Comparison of ENCODE assay signal across 14 cellular contexts in the genomic region with DNA sequence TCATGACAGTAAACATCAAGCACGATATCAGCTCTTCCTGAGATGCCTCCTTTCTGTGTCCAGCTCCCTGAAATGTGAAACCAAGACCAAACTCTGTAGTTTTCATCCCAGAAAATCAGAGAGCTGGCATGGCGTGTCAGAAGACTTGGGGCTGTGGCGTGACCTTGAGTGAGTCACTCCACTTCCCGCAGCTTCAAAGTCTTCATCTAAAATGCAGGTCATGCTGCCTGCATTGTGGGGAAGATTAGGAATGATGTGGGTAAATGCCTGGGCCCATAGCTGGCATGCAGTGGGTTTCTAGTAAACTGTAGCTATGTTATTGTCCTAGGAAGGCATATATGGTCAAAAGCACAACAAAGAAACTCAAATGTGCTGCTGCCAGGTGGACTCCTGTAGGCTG. TPM values are rescaled to one million over a fixed set of nuclear protein-coding genes. Genes with fewer than 3 reads are reported as not detected.
A peak's percentile ranks its signal among the peaks of the same experiment; 100 is the strongest.
DNase-seq lines count a peak whose midpoint lies in the region; ATAC-seq and TF ChIP-seq lines count a peak whose summit lies in the region.
"Had no signal": no experiment of that assay in that cellular context is flagged by ENCODE, and none has a peak within 500 bp of the region (broad histone marks: within the 10 kb centered on the region; RNA-seq: fewer than 3 reads in every experiment).

No MANE protein-coding gene starts in this region.

- no peaks in the 10 kb centered on the region for H3K27me3 ChIP-seq in kidney epithelial cell (ENCODE audit: control insufficient read depth, insufficient read depth, low read length)

- TF ChIP-seq CTCF in kidney epithelial cell (IDR thresholded peaks at IDR 0.05; ENCODE audit: insufficient read depth, low read length, poor library complexity, severe bottlenecking) (no peak), GM10266 (IDR thresholded peaks at IDR 0.05; ENCODE audit: control insufficient read depth, insufficient read depth, low read depth, missing control alignments) (no peak)

- no peak overlapping the region for H3K4me3 ChIP-seq in kidney epithelial cell (ENCODE audit: low read depth, low read length)

- H3K36me3 ChIP-seq in kidney epithelial cell (ENCODE audit: control insufficient read depth, insufficient read depth, low read length): no peaks in the 10 kb centered on the region

- DNase-seq in AG20443 (ENCODE audit: low spot score) (peak; percentile 33), HS-5 (ENCODE audit: low read depth) (peak; percentile 47), astrocyte of the hippocampus (ENCODE audit: low read depth, low spot score) (peak; percentile 96), kidney epithelial cell (ENCODE audit: low read depth) (peak; percentile 53), GM10266 (ENCODE audit: extremely low spot score) (no peak), NCI-H2081 treated with DMSO at 0.1 percent for 48 hours (lab: John Stamatoyannopoulos, UW) (no peak)
- DNase-seq: activated CD4-positive, alpha-beta T cell treated with anti-CD3 and anti-CD28 coated beads, Interleukin-2, amount 50 U/mL, for 1 hour; activated gamma-delta T cell; caudate nucleus; CD8-positive, alpha-beta memory T cell; NCI-H345; T-helper 2 cell had no signal

- ATAC-seq in GM21786 (IDR thresholded peaks at IDR 0.05; ENCODE audit: unreplicated experiment) (no peak), HG02885 (IDR thresholded peaks at IDR 0.05; ENCODE audit: poor library complexity, unreplicated experiment) (no peak)

RNA-seq across cellular contexts. Expression of a gene that starts 28.8 kb away (rescaled TPM):
- 1.0 and 3.6 TPM in 2 replicates for total RNA-seq in kidney epithelial cell

RNA-seq across cellular contexts. Expression of a gene that starts 49.4 kb away (rescaled TPM):
- 0.89 and 1.8 TPM in 2 replicates for total RNA-seq in kidney epithelial cell

Comparison
In these comparisons a context has a peak if more than half of its experiments do, and no peak if none do; other contexts are left out.
1. DNase-seq: peak in AG20443 (single experiment), HS-5 (single experiment), astrocyte of the hippocampus (single experiment) and kidney epithelial cell (single experiment); none in GM10266 (single experiment) and NCI-H2081 treated with DMSO at 0.1 percent for 48 hours (single experiment).